In the genomic region with DNA sequence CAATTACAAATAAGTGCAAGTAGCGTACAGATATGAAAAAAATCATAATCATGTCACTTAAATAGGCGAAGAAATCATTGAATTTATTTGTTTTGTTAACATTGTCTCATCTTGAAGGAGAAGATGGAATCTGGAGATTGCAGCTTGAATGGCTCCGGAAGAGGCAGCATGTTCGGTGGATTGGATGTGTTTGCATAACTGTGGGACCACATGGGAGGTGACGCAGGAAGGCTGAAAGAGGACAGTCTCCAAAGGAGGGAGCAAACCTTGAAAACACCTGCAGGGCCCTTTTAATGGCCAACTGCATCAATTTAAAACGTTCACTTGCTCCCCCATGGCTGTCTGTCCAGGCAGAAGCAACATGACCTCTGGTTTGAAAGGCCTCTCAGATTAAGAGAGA, we compare ENCODE assay signal across 8 cellular contexts.
"Had no signal": no experiment of that assay in that cellular context is flagged by ENCODE, and none has a peak within 500 bp of the region (broad histone marks: within the 10 kb centered on the region; RNA-seq: fewer than 3 reads in every experiment).

No MANE protein-coding gene starts in this region.

- H3K4me1 ChIP-seq: HAP-1 had no signal

- H3K4me3 ChIP-seq: GM23248, HAP-1 had no signal

- H3K27ac Mint-ChIP-seq: IgD-negative memory B cell had no signal

- H3K9me3 Mint-ChIP-seq: IgD-negative memory B cell had no signal

- DNase-seq: GM23248, Karpas-422, KBM-7 had no signal

- H3K27ac ChIP-seq: GM23248, HL-60, KMS-11 had no signal

- H3K4me2 ChIP-seq: KMS-11 had no signal

- H3K9ac ChIP-seq: GM23248, KMS-11 had no signal

- H2AFZ ChIP-seq: GM23248 had no signal

- H3K36me3 Mint-ChIP-seq: IgD-negative memory B cell had no signal

- H3K4me3 Mint-ChIP-seq: IgD-negative memory B cell had no signal

- FAIRE-seq: HepG2 had no signal

- H3K27me3 Mint-ChIP-seq: IgD-negative memory B cell had no signal

- H3K36me3 ChIP-seq: HAP-1 had no signal

- H3K9me3 ChIP-seq: HAP-1 had no signal
